18 cellular contexts compared by ENCODE assay signal in genomic region chr12:50256761-50257160, GRCh38. TPM values are rescaled to one million over a fixed set of nuclear protein-coding genes. Genes with fewer than 3 reads are reported as not detected.
DNase-seq lines count a peak whose midpoint lies in the region; ATAC-seq and TF ChIP-seq lines count a peak whose summit lies in the region.
"Had no signal": no experiment of that assay in that cellular context is flagged by ENCODE, and none has a peak within 500 bp of the region (broad histone marks: within the 10 kb centered on the region; RNA-seq: fewer than 3 reads in every experiment).

No MANE protein-coding gene starts in this region.

- in situ Hi-C loops in gastrocnemius medialis (cut with MboI; ENCODE audit: low sequenced_read_pairs in 4 of 4) = no loop called here

- TF ChIP-seq CTCF in left ventricle myocardium inferior (IDR thresholded peaks at IDR 0.05; ENCODE audit: borderline replicate concordance) (no peak), right atrium auricular region (IDR thresholded peaks at IDR 0.05) (no peak), gastrocnemius medialis (IDR thresholded peaks at IDR 0.05 in 4 of 5, conservative IDR thresholded peaks at IDR 0.05 in 1 of 5) (no peak), omental fat pad (IDR thresholded peaks at IDR 0.05) (no peak)

- TF ChIP-seq POLR2A in gastrocnemius medialis (IDR thresholded peaks at IDR 0.05) = no peak

- H3K4me1 ChIP-seq in left ventricle myocardium inferior (peaks cover 44% of the 10 kb centered on the region), right atrium auricular region (peaks cover 0 to 32% of the 10 kb centered on the region in 2 donors), gastrocnemius medialis (peaks cover 35 to 41% of the 10 kb centered on the region in 2 donors)

- H3K27ac ChIP-seq in left ventricle myocardium inferior (replicated peaks) = peak overlapping the region; percentile 80
- H3K27ac ChIP-seq in right atrium auricular region = no peak overlapping the region
- H3K27ac ChIP-seq in epithelial cell of prostate = peak overlapping the region; percentile 73
- H3K27ac ChIP-seq in gastrocnemius medialis = peak overlapping the region; percentile 59 to 80 (median 64)
- H3K27ac ChIP-seq: KMS-11 had no signal

- H3K4me3 ChIP-seq in left ventricle myocardium inferior (no peak overlapping the region), right atrium auricular region (no peak overlapping the region), gastrocnemius medialis (no peak overlapping the region)
- H3K4me3 ChIP-seq: GM23338, HAP-1 had no signal

- DNase-seq in left ventricle myocardium inferior (no peak), right atrium auricular region (ENCODE audit: low spot score) (no peak), epithelial cell of prostate (ENCODE audit: low read depth, low spot score) (no peak), gastrocnemius medialis (no peak), NCI-H2171 (lab: John Stamatoyannopoulos, UW) (no peak), NCI-H524 (lab: John Stamatoyannopoulos, UW) (no peak), omental fat pad (ENCODE audit: low spot score) (no peak), HuH-7.5 (ENCODE audit: low spot score) (no peak)
- DNase-seq: 8988T, DMS53, GDM1, IMR-90, NCI-H2029 treated with DMSO at 0.1 percent for 48 hours, NCI-H2171 treated with DMSO at 0.1 percent for 48 hours, NCI-H526 had no signal

- intact Hi-C loops in left ventricle myocardium inferior (cut with micrococcal nuclease) = no loop called here
- intact Hi-C loops in gastrocnemius medialis (cut with DNase I; ENCODE audit: low total_unique reads) = no loop called here

- H3K27me3 ChIP-seq in left ventricle myocardium inferior (ENCODE audit: low read depth) = no peaks in the 10 kb centered on the region
- no peaks in the 10 kb centered on the region for H3K27me3 ChIP-seq in right atrium auricular region
- no peaks in the 10 kb centered on the region for H3K27me3 ChIP-seq in gastrocnemius medialis

- no peak for ATAC-seq in gastrocnemius medialis
- no peak for ATAC-seq in omental fat pad (ENCODE audit: low FRiP score)
- ATAC-seq: GM23338 had no signal

- H3K36me3 ChIP-seq in left ventricle myocardium inferior (no peaks in the 10 kb centered on the region), right atrium auricular region (no peaks in the 10 kb centered on the region), gastrocnemius medialis (no peaks in the 10 kb centered on the region)
- H3K36me3 ChIP-seq: HAP-1 had no signal

- H3K9me3 ChIP-seq in left ventricle myocardium inferior (replicated peaks) (no peaks in the 10 kb centered on the region), right atrium auricular region (no peaks in the 10 kb centered on the region), gastrocnemius medialis (no peaks in the 10 kb centered on the region)
- H3K9me3 ChIP-seq: HAP-1 had no signal

RNA-seq across cellular contexts. Expression of gene LIMA1, which starts 26.6 kb away (rescaled TPM):
- total RNA-seq in left ventricle myocardium inferior (17.1 TPM), right atrium auricular region (10 to 100 TPM; 20.7 to 28.3 TPM), gastrocnemius medialis (10 to 100 TPM in 1 of 4 donors, 1 to 10 TPM in 3; 7.4 to 24.5 (median 8.8) TPM), omental fat pad (100 to 1,000 TPM; 129 to 319 (median 176) TPM)

Comparison
In these comparisons a context has a peak if more than half of its experiments do, and no peak if none do; other contexts are left out.
1. H3K27ac ChIP-seq: peak in left ventricle myocardium inferior (single experiment), epithelial cell of prostate (single experiment) and gastrocnemius medialis (4 of 4); none in right atrium auricular region (0 of 2).